In genomic region chr22:19149047-19149883, GRCh38 we compare ENCODE assay signal across 8 cellular contexts. TPM values are rescaled to one million over a fixed set of nuclear protein-coding genes. Genes with fewer than 3 reads are reported as not detected.
DNase-seq lines count a peak whose midpoint lies in the region; ATAC-seq and TF ChIP-seq lines count a peak whose summit lies in the region.

No MANE protein-coding gene starts in this region.

- ATAC-seq in GM18858 (IDR thresholded peaks at IDR 0.05; ENCODE audit: unreplicated experiment): no peak

- no peaks in the 10 kb centered on the region for H3K36me3 ChIP-seq in cardiac muscle cell
- H3K36me3 ChIP-seq in mesodermal cell (ENCODE audit: control insufficient read depth, insufficient read depth, low read length): no peaks in the 10 kb centered on the region
- no peaks in the 10 kb centered on the region for H3K36me3 ChIP-seq in vagina

- no peak for TF ChIP-seq POLR2A in vagina (IDR thresholded peaks at IDR 0.05)

- no peak overlapping the region for H3K4me3 ChIP-seq in cardiac muscle cell
- H3K4me3 ChIP-seq in mesodermal cell (ENCODE audit: extremely low read depth, insufficient read depth, low read length, poor library complexity, severe bottlenecking): peak overlapping the region; percentile 11
- peak overlapping the region; percentile 16 to 30 for H3K4me3 ChIP-seq in vagina

- peaks cover 85% of the 10 kb centered on the region for H3K27me3 ChIP-seq in cardiac muscle cell
- peaks cover 8% of the 10 kb centered on the region for H3K27me3 ChIP-seq in vagina

- WGBS in mesodermal cell (ENCODE audit: insufficient coverage in 2 of 2), 2 experiments: 14 to 15% methylated on average over 74 to 81 of the region's 92 CpGs

- H3K9me3 ChIP-seq in cardiac muscle cell (ENCODE audit: low read depth) (no peaks in the 10 kb centered on the region), mesodermal cell (ENCODE audit: control insufficient read depth, low read length) (no peaks in the 10 kb centered on the region), vagina (no peaks in the 10 kb centered on the region)

- DNase-seq in cardiac muscle cell (ENCODE audit: low read depth in 1 of 2, low spot score in 1 of 2) (peak; percentile 5 to 8), cardiac septum (ENCODE audit: low spot score) (no peak), vagina (ENCODE audit: extremely low spot score in 2 of 2) (no peak), DMS114 treated with DMSO at 0.1 percent for 48 hours (lab: John Stamatoyannopoulos, UW; ENCODE audit: unreplicated experiment) (no peak), RPMI8226 (no peak)
- DNase-seq in activated naive CD4-positive, alpha-beta T cell treated with anti-CD3 and anti-CD28 coated beads, Interleukin-2, amount 50 U/mL, for 16 hours: peak; percentile 38

- H3K4me1 ChIP-seq in cardiac muscle cell (ENCODE audit: low read depth): no peaks in the 10 kb centered on the region
- no peaks in the 10 kb centered on the region for H3K4me1 ChIP-seq in mesodermal cell (ENCODE audit: control insufficient read depth, insufficient read depth, low read length, poor library complexity, severe bottlenecking)
- peaks cover 4% of the 10 kb centered on the region for H3K4me1 ChIP-seq in vagina

- intact Hi-C loops in cardiac septum (cut with DNase I) (loop anchor here (10.0 kb wide), 2 partner anchors 56 to 486 kb away; no protein-coding TSS in a partner anchor), vagina (cut with DNase I) (no loop called here)

- H3K27ac ChIP-seq in cardiac muscle cell: no peak overlapping the region
- no peak overlapping the region for H3K27ac ChIP-seq in mesodermal cell (ENCODE audit: low read depth, low read length, severe bottlenecking)
- no peak overlapping the region for H3K27ac ChIP-seq in vagina

- TF ChIP-seq CTCF in cardiac muscle cell (IDR thresholded peaks at IDR 0.05; ENCODE audit: low read depth, low read length) (no peak), vagina (IDR thresholded peaks at IDR 0.05) (no peak)

RNA-seq across cellular contexts. Expression of gene GSC2, which starts 0.8 kb away (rescaled TPM):
- total RNA-seq in cardiac muscle cell (not detected in 2 replicates), cardiac septum (not detected), vagina (not detected)
- polyA plus RNA-seq in cardiac muscle cell: not detected in 2 replicates
- not detected for polyA plus RNA-seq in mesodermal cell (2013, experiment 1 of 2)
- not detected for polyA plus RNA-seq in mesodermal cell (2013, experiment 2 of 2)

RNA-seq across cellular contexts. Expression of gene ESS2, which starts 4.8 kb away (rescaled TPM):
- total RNA-seq in cardiac muscle cell (23.5 and 26.2 TPM in 2 replicates), cardiac septum (11.0 TPM), vagina (13.8 TPM)
- polyA plus RNA-seq in cardiac muscle cell: 9.3 and 13.2 TPM in 2 replicates
- polyA plus RNA-seq in mesodermal cell (2013, experiment 1 of 2): 15.2 TPM
- 13.8 TPM for polyA plus RNA-seq in mesodermal cell (2013, experiment 2 of 2)

RNA-seq across cellular contexts. Expression of gene TSSK2, which starts 18.2 kb away (rescaled TPM):
- total RNA-seq in cardiac muscle cell (not detected in 2 replicates), cardiac septum (not detected), vagina (not detected)
- not detected in 2 replicates for polyA plus RNA-seq in cardiac muscle cell
- not detected for polyA plus RNA-seq in mesodermal cell (2013, experiment 1 of 2)
- polyA plus RNA-seq in mesodermal cell (2013, experiment 2 of 2): not detected

RNA-seq across cellular contexts. Expression of gene DGCR2, which starts 27.1 kb away (rescaled TPM):
- total RNA-seq in cardiac muscle cell (82.1 and 82.9 TPM in 2 replicates), cardiac septum (35.2 TPM), vagina (66.3 TPM)
- polyA plus RNA-seq in cardiac muscle cell: 63.9 and 65.8 TPM in 2 replicates
- polyA plus RNA-seq in mesodermal cell (2013, experiment 1 of 2): 33.5 TPM
- 27.7 TPM for polyA plus RNA-seq in mesodermal cell (2013, experiment 2 of 2)

RNA-seq across cellular contexts. Expression of gene SLC25A1, which starts 29.3 kb away (rescaled TPM):
- total RNA-seq in cardiac muscle cell (140 and 196 TPM in 2 replicates), cardiac septum (22.2 TPM), vagina (44.2 TPM)
- 192 and 238 TPM in 2 replicates for polyA plus RNA-seq in cardiac muscle cell
- polyA plus RNA-seq in mesodermal cell (2013, experiment 1 of 2): 117 TPM
- polyA plus RNA-seq in mesodermal cell (2013, experiment 2 of 2): 99.8 TPM

Comparison
In these comparisons a context has a peak if more than half of its experiments do, and no peak if none do; other contexts are left out.
1. DNase-seq: peak in cardiac muscle cell (2 of 2) and activated naive CD4-positive, alpha-beta T cell treated with anti-CD3 and anti-CD28 coated beads, Interleukin-2, amount 50 U/mL, for 16 hours (single experiment); none in cardiac septum (single experiment), vagina (0 of 2), DMS114 treated with DMSO at 0.1 percent for 48 hours (single experiment) and RPMI8226 (single experiment).